Comparison of ENCODE assay signal across 8 cellular contexts in the genomic region with DNA sequence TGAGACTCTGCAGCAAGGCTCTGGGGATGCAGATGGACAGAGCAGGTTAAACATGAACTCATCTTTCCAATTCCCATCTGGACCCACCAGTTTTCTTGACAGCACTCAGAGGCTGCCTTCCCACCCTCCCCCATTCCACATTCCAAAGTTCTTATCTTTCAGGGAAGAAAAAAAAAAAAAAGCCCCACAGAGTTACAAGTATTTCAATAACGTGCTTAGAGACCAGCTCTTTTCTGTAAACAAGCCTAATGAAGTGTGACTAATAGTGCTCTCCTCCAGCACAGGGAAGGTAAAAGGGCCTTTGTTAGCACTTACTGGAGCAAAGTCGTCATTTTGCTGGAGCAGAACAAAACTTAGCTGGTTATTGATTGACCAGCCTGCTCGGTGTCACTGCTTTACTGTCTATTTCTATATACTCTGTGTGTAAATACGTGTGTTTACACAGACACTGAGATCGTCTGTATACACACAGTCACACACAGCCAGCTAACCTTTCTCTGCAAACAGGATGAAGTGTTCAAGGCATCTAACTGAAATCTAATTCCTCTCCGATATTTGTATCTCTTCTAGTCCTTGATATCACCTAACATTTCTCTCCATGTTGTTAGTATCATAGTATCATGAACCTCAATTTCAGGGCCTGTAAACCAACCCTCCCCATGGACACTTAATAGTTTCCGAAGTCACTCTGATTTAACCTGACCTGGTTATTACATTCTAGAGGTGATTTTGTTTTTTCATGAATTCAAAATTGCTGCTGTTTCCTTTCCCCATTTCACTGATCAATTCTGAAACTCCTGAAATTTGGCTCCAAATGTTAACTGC.
DNase-seq lines count a peak whose midpoint lies in the region; ATAC-seq and TF ChIP-seq lines count a peak whose summit lies in the region.

No MANE protein-coding gene starts in this region.

- peaks cover 83% of the 10 kb centered on the region for H3K4me1 ChIP-seq in mucosa of stomach (ENCODE audit: control insufficient read depth, insufficient read depth, low read length)

- DNase-seq in NCI-H2081 (lab: John Stamatoyannopoulos, UW) = peak; percentile 33 to 76
- DNase-seq in NCI-H2081 treated with DMSO at 0.1 percent for 48 hours (lab: John Stamatoyannopoulos, UW) = no peak
- DNase-seq in NCI-H82 treated with DMSO at 0.1 percent for 48 hours (lab: John Stamatoyannopoulos, UW; ENCODE audit: unreplicated experiment) = peak; percentile 16
- DNase-seq in endothelial cell (ENCODE audit: low spot score) = no peak
- DNase-seq in activated CD4-positive, alpha-beta memory T cell treated with anti-CD3 and anti-CD28 coated beads, Interleukin-2, amount 10 ng/mL, durations not matched to agents 7 days and 5 days = no peak
- no peak for DNase-seq in NOMO-1 treated with DMSO at 0.1 percent for 48 hours (lab: John Stamatoyannopoulos, UW; ENCODE audit: unreplicated experiment)

- peak overlapping the region; percentile 21 for H3K4me3 Mint-ChIP-seq in endothelial cell (ENCODE audit: unreplicated experiment)
- no peak overlapping the region for H3K4me3 Mint-ChIP-seq in activated CD4-positive, alpha-beta memory T cell treated with anti-CD3 and anti-CD28 coated beads, Interleukin-2, amount 10 ng/mL, durations not matched to agents 7 days and 5 days

- H3K9me3 ChIP-seq in mucosa of stomach (ENCODE audit: control insufficient read depth, low read length) = no peaks in the 10 kb centered on the region

- no peak for TF ChIP-seq CTCF in endothelial cell (IDR thresholded peaks at IDR 0.05; ENCODE audit: unreplicated experiment)

- H3K9me3 Mint-ChIP-seq in endothelial cell (ENCODE audit: unreplicated experiment) = no peaks in the 10 kb centered on the region
- no peaks in the 10 kb centered on the region for H3K9me3 Mint-ChIP-seq in activated CD4-positive, alpha-beta memory T cell treated with anti-CD3 and anti-CD28 coated beads, Interleukin-2, amount 10 ng/mL, durations not matched to agents 7 days and 5 days

- CTCF ChIA-PET in activated CD4-positive, alpha-beta memory T cell treated with anti-CD3 and anti-CD28 coated beads, Interleukin-2, amount 10 ng/mL, durations not matched to agents 7 days and 5 days (lab: Charles Lee) = no interaction called here

- H3K36me3 ChIP-seq in mucosa of stomach (ENCODE audit: control insufficient read depth, insufficient read depth, low read length) = no peaks in the 10 kb centered on the region

- H3K4me3 ChIP-seq in mucosa of stomach (ENCODE audit: low read length) = no peak overlapping the region

- POLR2A ChIA-PET in activated CD4-positive, alpha-beta memory T cell treated with anti-CD3 and anti-CD28 coated beads, Interleukin-2, amount 10 ng/mL, durations not matched to agents 7 days and 5 days (lab: Charles Lee) = no interaction called here

- H3K9ac ChIP-seq in mucosa of stomach (ENCODE audit: low read length) = peak overlapping the region; percentile 31

- peaks cover 5% of the 10 kb centered on the region for H3K27me3 Mint-ChIP-seq in endothelial cell (ENCODE audit: unreplicated experiment)
- H3K27me3 Mint-ChIP-seq in activated CD4-positive, alpha-beta memory T cell treated with anti-CD3 and anti-CD28 coated beads, Interleukin-2, amount 10 ng/mL, durations not matched to agents 7 days and 5 days = peaks cover 1% of the 10 kb centered on the region

- H3K27me3 ChIP-seq in mucosa of stomach (ENCODE audit: control insufficient read depth, insufficient read depth, low read length) = no peaks in the 10 kb centered on the region

- peak overlapping the region; percentile 38 for H3K27ac Mint-ChIP-seq in endothelial cell (ENCODE audit: unreplicated experiment)
- no peak overlapping the region for H3K27ac Mint-ChIP-seq in activated CD4-positive, alpha-beta memory T cell treated with anti-CD3 and anti-CD28 coated beads, Interleukin-2, amount 10 ng/mL, durations not matched to agents 7 days and 5 days

- peaks cover 66% of the 10 kb centered on the region for H3K4me1 Mint-ChIP-seq in endothelial cell (ENCODE audit: unreplicated experiment)
- H3K4me1 Mint-ChIP-seq in activated CD4-positive, alpha-beta memory T cell treated with anti-CD3 and anti-CD28 coated beads, Interleukin-2, amount 10 ng/mL, durations not matched to agents 7 days and 5 days = no peaks in the 10 kb centered on the region

- no peak for ATAC-seq in HG02938 (IDR thresholded peaks at IDR 0.05; ENCODE audit: unreplicated experiment)

- no peaks in the 10 kb centered on the region for H3K36me3 Mint-ChIP-seq in endothelial cell (ENCODE audit: low read depth, unreplicated experiment)
- H3K36me3 Mint-ChIP-seq in activated CD4-positive, alpha-beta memory T cell treated with anti-CD3 and anti-CD28 coated beads, Interleukin-2, amount 10 ng/mL, durations not matched to agents 7 days and 5 days (ENCODE audit: low read depth) = no peaks in the 10 kb centered on the region

Comparison
In these comparisons a context has a peak if more than half of its experiments do, and no peak if none do; other contexts are left out.
1. DNase-seq: peak in NCI-H2081 (2 of 2) and NCI-H82 treated with DMSO at 0.1 percent for 48 hours (single experiment); none in NCI-H2081 treated with DMSO at 0.1 percent for 48 hours (single experiment), endothelial cell (single experiment), activated CD4-positive, alpha-beta memory T cell treated with anti-CD3 and anti-CD28 coated beads, Interleukin-2, amount 10 ng/mL, durations not matched to agents 7 days and 5 days (single experiment) and NOMO-1 treated with DMSO at 0.1 percent for 48 hours (single experiment).